ENCODE assay signal across 8 cellular contexts in the genomic region with DNA sequence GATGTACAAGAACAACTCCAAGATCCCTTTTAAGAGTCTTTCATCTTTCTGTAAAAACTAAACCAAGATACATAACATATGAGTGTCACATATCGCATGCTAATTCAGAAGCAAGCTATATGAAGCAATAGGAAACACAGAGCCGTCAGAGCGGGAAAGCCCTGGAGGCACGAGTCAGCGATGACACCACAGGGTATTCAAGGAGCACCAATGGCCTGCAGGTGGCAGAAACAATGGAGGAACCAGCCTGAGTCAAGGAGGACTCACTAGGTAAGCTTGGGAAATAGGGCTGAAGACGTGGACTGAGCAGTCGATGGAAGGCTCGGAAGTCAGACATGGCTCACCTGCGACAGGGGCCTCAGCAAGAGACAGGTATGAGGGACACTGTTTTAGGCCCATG.
DNase-seq lines count a peak whose midpoint lies in the region; ATAC-seq, FAIRE-seq and TF ChIP-seq lines count a peak whose summit lies in the region.

No MANE protein-coding gene starts in this region.

- no peak overlapping the region for H3K27ac ChIP-seq in A673 (ENCODE audit: low read depth, low read length, poor library complexity, severe bottlenecking)
- H3K27ac ChIP-seq in endothelial cell of umbilical vein (ENCODE audit: insufficient read depth, low read depth, low read length), result no peak overlapping the region
- H3K27ac ChIP-seq in transverse colon, result no peak overlapping the region
- no peak overlapping the region for H3K27ac ChIP-seq in aorta (ENCODE audit: low read depth in 1 of 2, low read length in 2 of 2)

- H3K4me1 ChIP-seq in A673 (ENCODE audit: insufficient read depth, low read length, poor library complexity, severe bottlenecking) (peaks cover 18% of the 10 kb centered on the region), endothelial cell of umbilical vein (ENCODE audit: control insufficient read depth, extremely low read depth, insufficient read depth, low read length) (peaks cover 49% of the 10 kb centered on the region), transverse colon (peaks cover 6 to 58% (median 23%) of the 10 kb centered on the region in 4 donors), aorta (ENCODE audit: control insufficient read depth in 1 of 2, insufficient read depth in 2 of 2, low read length in 2 of 2) (peaks cover 0 to 2% of the 10 kb centered on the region in 2 donors)

- H3K9me3 ChIP-seq in A673 (ENCODE audit: low read depth, low read length, poor library complexity, severe bottlenecking), result no peaks in the 10 kb centered on the region
- H3K9me3 ChIP-seq in endothelial cell of umbilical vein (replicated peaks; ENCODE audit: control insufficient read depth, insufficient read depth, low read length), result no peaks in the 10 kb centered on the region
- no peaks in the 10 kb centered on the region for H3K9me3 ChIP-seq in transverse colon
- H3K9me3 ChIP-seq in aorta (ENCODE audit: control insufficient read depth, low read length), result no peaks in the 10 kb centered on the region

- DNase-seq in A673 (ENCODE audit: low spot score) (peak; percentile 77), HPDE6-E6E7 (ENCODE audit: extremely low spot score) (peak; percentile 57), endothelial cell of umbilical vein (ENCODE audit: low read depth, low spot score) (peak; percentile 78), hippocampal formation (lab: John Stamatoyannopoulos, UW) (no peak), transverse colon (no peak), aorta (no peak)
- DNase-seq in stimulated activated CD4-positive, alpha-beta T cell treated with anti-CD3 and anti-CD28 coated beads, Interleukin-15, amount 100 ng/mL, for 24 hours, result peak; percentile 85

- H4K20me1 ChIP-seq in endothelial cell of umbilical vein (replicated peaks; ENCODE audit: control insufficient read depth, extremely low read depth, insufficient read depth, low read length), result peaks cover 2% of the 10 kb centered on the region

- CTCF ChIA-PET in A673 (lab: Charles Lee) (no interaction called here), endothelial cell of umbilical vein (lab: Charles Lee) (interaction anchor here (0.7 to 1.5 kb wide), 5 partner anchors 11 to 263 kb away, joined by 3 to 4 read pairs (median 3); no protein-coding TSS in a partner anchor)

- H3K9me1 ChIP-seq in endothelial cell of umbilical vein (replicated peaks; ENCODE audit: control insufficient read depth, extremely low read depth, insufficient read depth, low read length), result no peaks in the 10 kb centered on the region

- H3K27me3 ChIP-seq in A673 (replicated peaks; ENCODE audit: insufficient read depth, low read depth, low read length, poor library complexity) (no peaks in the 10 kb centered on the region), endothelial cell of umbilical vein (ENCODE audit: control insufficient read depth in 2 of 2, insufficient read depth in 2 of 2, low read length in 2 of 2) (no peaks in the 10 kb centered on the region), transverse colon (no peaks in the 10 kb centered on the region), aorta (ENCODE audit: control insufficient read depth in 1 of 2, insufficient read depth in 2 of 2, low read length in 1 of 2) (no peaks in the 10 kb centered on the region)

- intact Hi-C loops in A673 (cut with micrococcal nuclease; ENCODE audit: unreplicated experiment), result no loop called here
- intact Hi-C loops in endothelial cell of umbilical vein (cut with micrococcal nuclease), result no loop called here
- intact Hi-C loops in transverse colon (cut with DNase I; ENCODE audit: low total_unique reads), result no loop called here
- intact Hi-C loops in aorta (cut with DNase I), result no loop called here

- BruUV-seq in A673 (replicated peaks; lab: Mats Ljungman, UMichigan) (no TSS peak), endothelial cell of umbilical vein (replicated peaks; lab: Mats Ljungman, UMichigan) (no TSS peak)

- H3K4me3 ChIP-seq in A673 (ENCODE audit: low read depth, low read length, poor library complexity, severe bottlenecking) (no peak overlapping the region), endothelial cell of umbilical vein (replicated peaks in 1 of 3; ENCODE audit: insufficient read depth in 1 of 3, low read depth in 1 of 3, low read length in 3 of 3) (no peak overlapping the region), transverse colon (no peak overlapping the region), aorta (ENCODE audit: low read length in 2 of 2) (no peak overlapping the region)

- peak; percentile 64 to 70 for ATAC-seq in activated CD4-positive, CD25-positive, alpha-beta regulatory T cell treated with anti-CD3 and anti-CD28 coated beads, Interleukin-2, amount 50 U/mL, for 24 hours
- no peak for ATAC-seq in aorta (ENCODE audit: low FRiP score)

- peaks cover 99% of the 10 kb centered on the region for H3K79me2 ChIP-seq in endothelial cell of umbilical vein (ENCODE audit: control insufficient read depth, insufficient read depth, low read length)

- TF ChIP-seq EP300 in transverse colon (IDR thresholded peaks at IDR 0.05; ENCODE audit: low read depth), result no peak

- 66 to 74% methylated on average over 8 to 9 of the region's 9 CpGs for WGBS in transverse colon (ENCODE audit: low coverage in 1 of 2), 2 donors
- 83 to 89% methylated on average over 9 of the region's 9 CpGs for WGBS in aorta, 2 donors

- no peak overlapping the region for H2AFZ ChIP-seq in endothelial cell of umbilical vein (ENCODE audit: low read depth, low read length)

- no peaks in the 10 kb centered on the region for H3K36me3 ChIP-seq in A673 (ENCODE audit: insufficient read depth, low read length, poor library complexity, severe bottlenecking)
- peaks cover 0 to under 1% of the 10 kb centered on the region in 2 experiments for H3K36me3 ChIP-seq in endothelial cell of umbilical vein (ENCODE audit: control insufficient read depth in 2 of 2, extremely low read depth in 1 of 2, insufficient read depth in 2 of 2, low read length in 2 of 2)
- no peaks in the 10 kb centered on the region for H3K36me3 ChIP-seq in transverse colon
- no peaks in the 10 kb centered on the region for H3K36me3 ChIP-seq in aorta (ENCODE audit: control insufficient read depth in 1 of 2, insufficient read depth in 2 of 2, low read length in 1 of 2)

- H3K9ac ChIP-seq in endothelial cell of umbilical vein (replicated peaks; ENCODE audit: extremely low read depth, insufficient read depth, low read length), result no peak overlapping the region

- in situ Hi-C loops in transverse colon (cut with MboI; ENCODE audit: low pct_ligation_motif_present in 1 of 4, low pct_unique_long_range_greater_than_20kb in 1 of 4, low sequenced_read_pairs in 3 of 4), result no loop called here

- dilution Hi-C loops in endothelial cell of umbilical vein (cut with MboI; ENCODE audit: extremely low pct_ligation_motif_present, low sequenced_read_pairs), result no loop called here

- peak; percentile 41 for TF ChIP-seq CTCF in A673 (conservative IDR thresholded peaks at IDR 0.05; ENCODE audit: low read depth, low read length)
- peak; percentile 24 for TF ChIP-seq CTCF in endothelial cell of umbilical vein (IDR thresholded peaks at IDR 0.05; ENCODE audit: extremely low read depth in 1 of 2, insufficient read depth in 1 of 2, low read depth in 1 of 2, low read length in 2 of 2)
- peak in 1 of 5 experiments; percentile 12 for TF ChIP-seq CTCF in transverse colon (IDR thresholded peaks at IDR 0.05)

- POLR2A ChIA-PET in A673 (lab: Charles Lee; ENCODE audit: low non-redundant PET), result no interaction called here
- POLR2A ChIA-PET in endothelial cell of umbilical vein (lab: Charles Lee), result no interaction called here

- TF ChIP-seq POLR2A in endothelial cell of umbilical vein (IDR thresholded peaks at IDR 0.05; ENCODE audit: low read depth, low read length), result no peak
- TF ChIP-seq POLR2A in transverse colon (IDR thresholded peaks at IDR 0.05), result no peak

- FAIRE-seq in endothelial cell of umbilical vein (lab: Jason Lieb, UNC), result peak; percentile 18

- no peak overlapping the region for H3K4me2 ChIP-seq in endothelial cell of umbilical vein (ENCODE audit: insufficient read depth, low read length)

TF ChIP-seq in endothelial cell of umbilical vein, 7 proteins besides CTCF, POLR2A, EP300 and RAD21:
- TF ChIP-seq JUN (IDR thresholded peaks at IDR 0.05; ENCODE audit: borderline replicate concordance, insufficient read depth, insufficient read length, low read depth), result peak; percentile 88
- peak; percentile 65 for TF ChIP-seq FOS (IDR thresholded peaks at IDR 0.05; ENCODE audit: borderline replicate concordance, insufficient read depth, low read length)
- TF ChIP-seq, protein P1, sequence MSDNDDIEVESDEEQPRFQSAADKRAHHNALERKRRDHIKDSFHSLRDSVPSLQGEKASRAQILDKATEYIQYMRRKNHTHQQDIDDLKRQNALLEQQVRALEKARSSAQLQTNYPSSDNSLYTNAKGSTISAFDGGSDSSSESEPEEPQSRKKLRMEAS (IDR thresholded peaks at IDR 0.05; ENCODE audit: insufficient read depth, insufficient read length), result no peak

Comparison
In these comparisons a context has a peak if more than half of its experiments do, and no peak if none do; other contexts are left out.
1. DNase-seq: peak in A673 (single experiment), HPDE6-E6E7 (single experiment), endothelial cell of umbilical vein (single experiment) and stimulated activated CD4-positive, alpha-beta T cell treated with anti-CD3 and anti-CD28 coated beads, Interleukin-15, amount 100 ng/mL, for 24 hours (single experiment); none in hippocampal formation (0 of 2), transverse colon (single experiment) and aorta (0 of 2).